In the genomic region with DNA sequence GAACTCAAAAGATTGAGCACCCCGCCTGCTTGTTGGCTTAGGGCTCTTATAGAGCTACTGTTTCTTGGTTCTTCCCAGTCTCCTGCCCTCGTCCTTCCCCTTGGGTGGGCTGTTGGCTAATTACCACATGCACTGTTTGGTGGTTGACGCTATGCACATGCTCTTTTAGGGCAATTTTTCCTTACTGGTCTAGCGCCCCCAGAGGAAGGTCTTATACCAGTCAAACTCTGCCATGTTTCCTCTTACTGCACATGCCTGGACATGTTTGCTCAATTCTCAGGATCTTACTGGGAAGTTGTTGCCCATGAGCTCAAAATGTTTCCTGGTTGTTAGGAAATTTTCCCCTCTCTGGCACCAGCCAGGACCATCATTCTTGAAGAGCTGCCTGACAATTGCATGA, we compare ENCODE assay signal across 15 cellular contexts.
DNase-seq lines count a peak whose midpoint lies in the region; ATAC-seq and TF ChIP-seq lines count a peak whose summit lies in the region.
"Had no signal": no experiment of that assay in that cellular context is flagged by ENCODE, and none has a peak within 500 bp of the region (broad histone marks: within the 10 kb centered on the region; RNA-seq: fewer than 3 reads in every experiment).

No MANE protein-coding gene starts in this region.

- H3K18ac ChIP-seq in neuronal stem cell (ENCODE audit: low read length): no peak overlapping the region

- H2BK15ac ChIP-seq in neuronal stem cell (ENCODE audit: low read length): no peak overlapping the region

- no peak overlapping the region for H2BK12ac ChIP-seq in neuronal stem cell (ENCODE audit: low read length)

- H3K79me1 ChIP-seq in neuronal stem cell (ENCODE audit: low read depth, low read length): no peaks in the 10 kb centered on the region

- H3K23ac ChIP-seq in neuronal stem cell (ENCODE audit: low read depth, low read length, poor library complexity): no peak overlapping the region

- DNase-seq in stimulated activated naive CD8-positive, alpha-beta T cell treated with anti-CD3 and anti-CD28 coated beads, Interleukin-15, amount 100 ng/mL, for 72 hours: no peak
- no peak for DNase-seq in stimulated activated naive CD8-positive, alpha-beta T cell treated with anti-CD3 and anti-CD28 coated beads, Interleukin-15, Interleukin-2, amounts not matched to agents 100 U/mL and 50 U/mL, for 24 hours
- DNase-seq in brain microvascular endothelial cell (no peak), NCI-H510A (lab: John Stamatoyannopoulos, UW) (no peak), aorta (no peak), SKM-1 (lab: John Stamatoyannopoulos, UW; ENCODE audit: unreplicated experiment) (no peak), neuronal stem cell (ENCODE audit: low spot score) (no peak)
- DNase-seq: activated T-cell treated with anti-CD3 and anti-CD28 coated beads, Interleukin-2, amount 50 U/mL, for 24 hours; gastrocnemius medialis; left ventricle myocardium inferior; NCI-H510A treated with DMSO at 0.1 percent for 48 hours; occipital lobe had no signal

- peak overlapping the region; percentile 86 to 88 for H3K27ac Mint-ChIP-seq in stimulated activated naive CD8-positive, alpha-beta T cell treated with anti-CD3 and anti-CD28 coated beads, Interleukin-15, amount 100 ng/mL, for 72 hours
- H3K27ac Mint-ChIP-seq: activated T-cell treated with anti-CD3 and anti-CD28 coated beads, Interleukin-2, amount 50 U/mL, for 24 hours; stimulated activated naive CD8-positive, alpha-beta T cell treated with anti-CD3 and anti-CD28 coated beads, Interleukin-15, Interleukin-2, amounts not matched to agents 100 ng/mL and 50 ng/mL, for 24 hours had no signal

- intact Hi-C loops in aorta (cut with DNase I): no loop called here

- no peak for ATAC-seq in stimulated activated naive CD8-positive, alpha-beta T cell treated with anti-CD3 and anti-CD28 coated beads, Interleukin-15, amount 100 ng/mL, for 72 hours
- ATAC-seq in stimulated activated naive CD8-positive, alpha-beta T cell treated with anti-CD3 and anti-CD28 coated beads, Interleukin-15, Interleukin-2, amounts not matched to agents 100 U/mL and 50 U/mL, for 24 hours: no peak
- ATAC-seq in aorta (ENCODE audit: low FRiP score): no peak
- ATAC-seq: gastrocnemius medialis had no signal

- H3K4me3 ChIP-seq in Loucy (ENCODE audit: low read length, poor library complexity, severe bottlenecking) (no peak overlapping the region), brain microvascular endothelial cell (ENCODE audit: low read depth, low read length) (no peak overlapping the region), aorta (ENCODE audit: low read length in 2 of 2) (no peak overlapping the region), neuronal stem cell (ENCODE audit: low read length in 2 of 2) (no peak overlapping the region)
- H3K4me3 ChIP-seq: gastrocnemius medialis, left ventricle myocardium inferior had no signal

- H3K4me3 Mint-ChIP-seq in stimulated activated naive CD8-positive, alpha-beta T cell treated with anti-CD3 and anti-CD28 coated beads, Interleukin-15, amount 100 ng/mL, for 72 hours: no peak overlapping the region
- H3K4me3 Mint-ChIP-seq: activated T-cell treated with anti-CD3 and anti-CD28 coated beads, Interleukin-2, amount 50 U/mL, for 24 hours; central memory CD8-positive, alpha-beta T cell; stimulated activated naive CD8-positive, alpha-beta T cell treated with anti-CD3 and anti-CD28 coated beads, Interleukin-15, Interleukin-2, amounts not matched to agents 100 ng/mL and 50 ng/mL, for 24 hours had no signal

- no peak overlapping the region for H2AFZ ChIP-seq in Loucy (ENCODE audit: low read length)
- no peak overlapping the region for H2AFZ ChIP-seq in neuronal stem cell (ENCODE audit: low read length)

- no peaks in the 10 kb centered on the region for H3F3A ChIP-seq in Loucy (ENCODE audit: low read depth)

- no peak overlapping the region for H2AK5ac ChIP-seq in neuronal stem cell (ENCODE audit: low read depth, low read length)

- H3K9ac ChIP-seq in Loucy (ENCODE audit: low read depth, low read length, poor library complexity, severe bottlenecking): no peak overlapping the region
- no peak overlapping the region for H3K9ac ChIP-seq in neuronal stem cell (ENCODE audit: low read depth, low read length, poor library complexity)

- no peaks in the 10 kb centered on the region for H3K4me1 Mint-ChIP-seq in stimulated activated naive CD8-positive, alpha-beta T cell treated with anti-CD3 and anti-CD28 coated beads, Interleukin-15, amount 100 ng/mL, for 72 hours
- H3K4me1 Mint-ChIP-seq: central memory CD8-positive, alpha-beta T cell had no signal

- H3K9me2 ChIP-seq in Loucy (replicated peaks; ENCODE audit: low read depth, low read length): no peaks in the 10 kb centered on the region

- H3K14ac ChIP-seq in neuronal stem cell (ENCODE audit: low read length): no peak overlapping the region

- H4K20me1 ChIP-seq in Loucy (ENCODE audit: insufficient read depth, low read length, poor library complexity, severe bottlenecking): no peaks in the 10 kb centered on the region

- no peaks in the 10 kb centered on the region for H3K79me2 ChIP-seq in Loucy (ENCODE audit: insufficient read depth, low read length)

- H3K9me3 Mint-ChIP-seq in stimulated activated naive CD8-positive, alpha-beta T cell treated with anti-CD3 and anti-CD28 coated beads, Interleukin-15, amount 100 ng/mL, for 72 hours: peaks cover 7 to 24% of the 10 kb centered on the region in 2 donors
- H3K9me3 Mint-ChIP-seq: activated T-cell treated with anti-CD3 and anti-CD28 coated beads, Interleukin-2, amount 50 U/mL, for 24 hours; central memory CD8-positive, alpha-beta T cell; stimulated activated naive CD8-positive, alpha-beta T cell treated with anti-CD3 and anti-CD28 coated beads, Interleukin-15, Interleukin-2, amounts not matched to agents 100 ng/mL and 50 ng/mL, for 24 hours had no signal

- peaks cover 12% of the 10 kb centered on the region for H3K27me3 Mint-ChIP-seq in stimulated activated naive CD8-positive, alpha-beta T cell treated with anti-CD3 and anti-CD28 coated beads, Interleukin-15, amount 100 ng/mL, for 72 hours

- in situ Hi-C loops in brain microvascular endothelial cell (cut with HindIII; ENCODE audit: low pct_ligation_motif_present, low sequenced_read_pairs): no loop called here

- 84% methylated on average over 4 of the region's 4 CpGs for WGBS in aorta, 2 donors
- WGBS in neuronal stem cell (ENCODE audit: extremely low coverage in 2 of 2, insufficient read length in 2 of 2, insufficient replicate concordance in 1 of 2), 2 donors: no CpG with 5 or more reads among the region's 4 CpGs

- no peak overlapping the region for H3K4ac ChIP-seq in neuronal stem cell (ENCODE audit: low read length)

- H2BK5ac ChIP-seq in neuronal stem cell (ENCODE audit: low read length): no peak overlapping the region

- no peaks in the 10 kb centered on the region for H3K9me3 ChIP-seq in Loucy (ENCODE audit: insufficient read depth, low read depth, low read length)
- peaks cover 6% of the 10 kb centered on the region for H3K9me3 ChIP-seq in aorta (ENCODE audit: control insufficient read depth, low read length)
- H3K9me3 ChIP-seq in neuronal stem cell (replicated peaks in 1 of 2; ENCODE audit: control insufficient read depth in 2 of 2, insufficient read depth in 1 of 2, low read depth in 1 of 2, low read length in 2 of 2): peaks cover 0 to 5% of the 10 kb centered on the region in 2 donors
- H3K9me3 ChIP-seq: gastrocnemius medialis, left ventricle myocardium inferior had no signal

- no peak overlapping the region for H4K91ac ChIP-seq in neuronal stem cell (ENCODE audit: low read depth, low read length, poor library complexity)

- no peaks in the 10 kb centered on the region for H3K36me3 ChIP-seq in Loucy (ENCODE audit: insufficient read depth, low read length)
- H3K36me3 ChIP-seq in brain microvascular endothelial cell (replicated peaks): no peaks in the 10 kb centered on the region
- H3K36me3 ChIP-seq in aorta (ENCODE audit: control insufficient read depth in 1 of 2, insufficient read depth in 2 of 2, low read length in 1 of 2): no peaks in the 10 kb centered on the region
- H3K36me3 ChIP-seq in neuronal stem cell (replicated peaks in 1 of 2; ENCODE audit: control insufficient read depth in 2 of 2, insufficient read depth in 2 of 2, low read length in 2 of 2): no peaks in the 10 kb centered on the region
- H3K36me3 ChIP-seq: gastrocnemius medialis, left ventricle myocardium inferior had no signal

- H4K8ac ChIP-seq in neuronal stem cell (ENCODE audit: low read depth, low read length): no peak overlapping the region

- no peak overlapping the region for H3K4me2 ChIP-seq in Loucy (ENCODE audit: low read depth, low read length, poor library complexity, severe bottlenecking)
- H3K4me2 ChIP-seq in neuronal stem cell (ENCODE audit: insufficient read depth, low read length, poor library complexity, severe bottlenecking): no peak overlapping the region

- no peaks in the 10 kb centered on the region for H3K4me1 ChIP-seq in Loucy (ENCODE audit: insufficient read depth, low read length, poor library complexity, severe bottlenecking)
- no peaks in the 10 kb centered on the region for H3K4me1 ChIP-seq in aorta (ENCODE audit: control insufficient read depth in 1 of 2, insufficient read depth in 2 of 2, low read length in 2 of 2)
- no peaks in the 10 kb centered on the region for H3K4me1 ChIP-seq in neuronal stem cell (ENCODE audit: control insufficient read depth in 2 of 2, insufficient read depth in 1 of 2, low read depth in 1 of 2, low read length in 2 of 2)
- H3K4me1 ChIP-seq: gastrocnemius medialis, left ventricle myocardium inferior had no signal

- H2BK120ac ChIP-seq in neuronal stem cell (ENCODE audit: low read depth, low read length): no peak overlapping the region

- TF ChIP-seq CTCF in Loucy (conservative IDR thresholded peaks at IDR 0.05; ENCODE audit: low read length) (peak; percentile 50), brain microvascular endothelial cell (IDR thresholded peaks at IDR 0.05; ENCODE audit: low read depth, low read length, missing control alignments) (peak; percentile 35)

- peaks cover 4% of the 10 kb centered on the region for H3K27me3 ChIP-seq in Loucy (ENCODE audit: insufficient read depth, low read length, poor library complexity, severe bottlenecking)
- no peaks in the 10 kb centered on the region for H3K27me3 ChIP-seq in brain microvascular endothelial cell (replicated peaks)
- H3K27me3 ChIP-seq in aorta (ENCODE audit: control insufficient read depth in 1 of 2, insufficient read depth in 2 of 2, low read length in 1 of 2): no peaks in the 10 kb centered on the region
- no peaks in the 10 kb centered on the region for H3K27me3 ChIP-seq in neuronal stem cell (ENCODE audit: control insufficient read depth in 3 of 3, insufficient read depth in 3 of 3, low read depth in 1 of 3, low read length in 3 of 3)
- H3K27me3 ChIP-seq: gastrocnemius medialis had no signal

- H3K27ac ChIP-seq in brain microvascular endothelial cell (no peak overlapping the region), aorta (ENCODE audit: low read depth in 1 of 2, low read length in 2 of 2) (no peak overlapping the region), neuronal stem cell (replicated peaks; ENCODE audit: low read length) (no peak overlapping the region)
- H3K27ac ChIP-seq: gastrocnemius medialis, left ventricle myocardium inferior had no signal
